15 cellular contexts compared by ENCODE assay signal in the genomic region with DNA sequence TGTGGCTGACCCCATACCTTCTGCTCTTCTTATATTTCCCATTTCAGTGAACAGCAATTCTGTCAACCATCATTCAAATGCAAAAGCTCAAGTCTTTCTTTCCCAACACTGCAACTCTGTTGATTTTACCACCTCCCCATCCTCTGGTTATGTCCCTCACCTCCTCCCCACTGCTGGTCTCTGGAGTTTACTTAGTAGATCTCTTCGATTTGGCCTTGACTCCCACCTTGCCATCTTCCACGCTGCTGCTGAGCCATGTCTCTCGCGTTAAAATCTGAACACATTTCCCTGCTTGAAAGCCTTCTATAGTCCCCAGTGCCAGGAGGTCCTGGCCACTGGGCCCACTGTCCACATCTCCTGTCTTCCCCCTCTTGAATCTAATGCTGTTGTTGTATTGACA.
"Had no signal": no experiment of that assay in that cellular context is flagged by ENCODE, and none has a peak within 500 bp of the region (broad histone marks: within the 10 kb centered on the region; RNA-seq: fewer than 3 reads in every experiment).

No MANE protein-coding gene starts in this region.

- DNase-seq: activated CD4-positive, alpha-beta memory T cell treated with anti-CD3 and anti-CD28 coated beads for 36 hours; activated T-cell treated with anti-CD3 and anti-CD28 coated beads, Interleukin-2, amount 50 U/mL, for 72 hours; amniotic stem cell; caudate nucleus; stimulated activated CD4-positive, alpha-beta T cell treated with anti-CD3 and anti-CD28 coated beads, Interleukin-12 subunit alpha, Interleukin-12 subunit beta, amount 100 ng/mL, for 4 hours; stimulated activated CD4-positive, alpha-beta T cell treated with anti-CD3 and anti-CD28 coated beads, Interleukin-2, amount 100 ng/mL, for 24 hours; stimulated activated naive CD4-positive, alpha-beta T cell; T1000 had no signal

- H3K36me3 ChIP-seq: suprapubic skin had no signal

- H3K9me3 ChIP-seq: suprapubic skin had no signal

- H3K9me3 Mint-ChIP-seq: activated CD4-positive, alpha-beta memory T cell treated with anti-CD3 and anti-CD28 coated beads for 36 hours; mesothelial cell of epicardium; type B pancreatic cell had no signal

- H3K79me2 ChIP-seq: parathyroid adenoma had no signal

- H3K4me1 ChIP-seq: parathyroid adenoma, suprapubic skin had no signal

- ATAC-seq: activated CD4-positive, CD25-positive, alpha-beta regulatory T cell treated with anti-CD3 and anti-CD28 coated beads, Interleukin-2, amount 50 U/mL, for 24 hours; activated T-cell treated with anti-CD3 and anti-CD28 coated beads, Interleukin-2, amount 50 U/mL, for 72 hours; esophagus mucosa had no signal

- H3K27me3 Mint-ChIP-seq: activated CD4-positive, alpha-beta memory T cell treated with anti-CD3 and anti-CD28 coated beads for 36 hours had no signal

- H3K4me3 ChIP-seq: lung, suprapubic skin had no signal

- H3K27me3 ChIP-seq: suprapubic skin had no signal

- H3K27ac ChIP-seq: parathyroid adenoma, suprapubic skin had no signal

- H2AFZ ChIP-seq: parathyroid adenoma had no signal

- H3K9ac ChIP-seq: parathyroid adenoma had no signal

- H3K4me3 Mint-ChIP-seq: activated CD4-positive, alpha-beta memory T cell treated with anti-CD3 and anti-CD28 coated beads for 36 hours; activated T-cell treated with anti-CD3 and anti-CD28 coated beads, Interleukin-2, amount 50 U/mL, for 72 hours; mesothelial cell of epicardium; type B pancreatic cell had no signal

- H3K36me3 Mint-ChIP-seq: mesothelial cell of epicardium, type B pancreatic cell had no signal

- H3K27ac Mint-ChIP-seq: activated CD4-positive, alpha-beta memory T cell treated with anti-CD3 and anti-CD28 coated beads for 36 hours; activated T-cell treated with anti-CD3 and anti-CD28 coated beads, Interleukin-2, amount 50 U/mL, for 72 hours; mesothelial cell of epicardium; type B pancreatic cell had no signal
